ENCODE assay signal across 8 cellular contexts in genomic region chr18:76588591-76589303, GRCh38.
DNase-seq lines count a peak whose midpoint lies in the region; ATAC-seq and TF ChIP-seq lines count a peak whose summit lies in the region.

No MANE protein-coding gene starts in this region.

- H3K79me1 ChIP-seq in neuronal stem cell (ENCODE audit: low read depth, low read length) = peaks cover 2% of the 10 kb centered on the region

- no peaks in the 10 kb centered on the region for H4K20me1 ChIP-seq in fibroblast of lung (ENCODE audit: control insufficient read depth, extremely low read depth, insufficient read depth, low read length)

- POLR2A ChIA-PET in BJ (lab: Charles Lee) = no interaction called here
- POLR2A ChIA-PET in HEK293T (lab: Yijun Ruan, JAX) = no interaction called here

- H3K4me3 ChIP-seq in BJ (ENCODE audit: low read depth, low read length) (peak overlapping the region; percentile 4; the same call in 1 of the 2 replicates), fibroblast of lung (replicated peaks in 1 of 4; ENCODE audit: control extremely low read depth in 1 of 4, insufficient read depth in 1 of 4, low read depth in 3 of 4, low read length in 4 of 4) (peak overlapping the region; percentile 8 to 45 (median 27)), neuronal stem cell (ENCODE audit: low read length in 2 of 2) (peak overlapping the region in 1 of 2 donors; percentile 4)

- H2AFZ ChIP-seq in fibroblast of lung (ENCODE audit: low read length) (peak overlapping the region; percentile 81), neuronal stem cell (ENCODE audit: low read length) (peak overlapping the region; percentile 81)

- ATAC-seq in GM21390 (IDR thresholded peaks at IDR 0.05; ENCODE audit: unreplicated experiment) (no peak), GM21423 (IDR thresholded peaks at IDR 0.05; ENCODE audit: unreplicated experiment) (no peak)

- H3K18ac ChIP-seq in neuronal stem cell (ENCODE audit: low read length) = no peak overlapping the region

- no peak overlapping the region for H3K27ac ChIP-seq in fibroblast of lung (ENCODE audit: insufficient read depth, low read length)
- no peak overlapping the region for H3K27ac ChIP-seq in neuronal stem cell (replicated peaks; ENCODE audit: low read length)

- H3K4me1 ChIP-seq in fibroblast of lung (ENCODE audit: control insufficient read depth, extremely low read depth, insufficient read depth, low read length) (no peaks in the 10 kb centered on the region), neuronal stem cell (ENCODE audit: control insufficient read depth in 2 of 2, insufficient read depth in 1 of 2, low read depth in 1 of 2, low read length in 2 of 2) (peaks cover 8 to 11% of the 10 kb centered on the region in 2 donors)

- H3K9me3 ChIP-seq in fibroblast of lung (ENCODE audit: control insufficient read depth, insufficient read depth, low read depth, low read length) = no peaks in the 10 kb centered on the region
- peaks cover 2 to 6% of the 10 kb centered on the region in 2 donors for H3K9me3 ChIP-seq in neuronal stem cell (replicated peaks in 1 of 2; ENCODE audit: control insufficient read depth in 2 of 2, insufficient read depth in 1 of 2, low read depth in 1 of 2, low read length in 2 of 2)

- H2BK5ac ChIP-seq in neuronal stem cell (ENCODE audit: low read length) = no peak overlapping the region

- TF ChIP-seq CTCF in BJ (IDR thresholded peaks at IDR 0.05; ENCODE audit: insufficient read depth, low read depth, low read length) (no peak), fibroblast of lung (conservative IDR thresholded peaks at IDR 0.05 in 1 of 2, IDR thresholded peaks at IDR 0.05 in 1 of 2; ENCODE audit: low read depth in 1 of 2, low read length in 2 of 2) (no peak)

- H3K23ac ChIP-seq in neuronal stem cell (ENCODE audit: low read depth, low read length, poor library complexity) = no peak overlapping the region

- peaks cover 2% of the 10 kb centered on the region; the same call in 1 of the 2 replicates for H3K27me3 ChIP-seq in BJ (ENCODE audit: control insufficient read depth, insufficient read depth, low read length)
- H3K27me3 ChIP-seq in fibroblast of lung (ENCODE audit: control insufficient read depth, insufficient read depth, low read length) = no peaks in the 10 kb centered on the region
- H3K27me3 ChIP-seq in neuronal stem cell (ENCODE audit: control insufficient read depth in 3 of 3, insufficient read depth in 3 of 3, low read depth in 1 of 3, low read length in 3 of 3) = peaks cover 0 to 7% (median 0%) of the 10 kb centered on the region in 3 experiments

- H3K36me3 ChIP-seq in BJ (ENCODE audit: control insufficient read depth, insufficient read depth, low read length) = no peaks in the 10 kb centered on the region
- H3K36me3 ChIP-seq in fibroblast of lung (ENCODE audit: control insufficient read depth, insufficient read depth, low read length) = no peaks in the 10 kb centered on the region
- peaks cover 0 to 2% of the 10 kb centered on the region in 2 donors for H3K36me3 ChIP-seq in neuronal stem cell (replicated peaks in 1 of 2; ENCODE audit: control insufficient read depth in 2 of 2, insufficient read depth in 2 of 2, low read length in 2 of 2)

- CTCF ChIA-PET in BJ (lab: Yijun Ruan, JAX) (no interaction called here), HEK293T (lab: Yijun Ruan, JAX) (interaction anchor here (0.7 kb wide), 1 partner anchor 42 kb away, joined by 3 read pairs; no protein-coding TSS in a partner anchor)

- H2BK12ac ChIP-seq in neuronal stem cell (ENCODE audit: low read length) = no peak overlapping the region

- H3K9ac ChIP-seq in fibroblast of lung (ENCODE audit: insufficient read depth, low read length) = no peak overlapping the region
- H3K9ac ChIP-seq in neuronal stem cell (ENCODE audit: low read depth, low read length, poor library complexity) = no peak overlapping the region

- DNase-seq in BJ (ENCODE audit: low read depth) (no peak), OCI-M1 (lab: John Stamatoyannopoulos, UW) (peak; percentile 68), fibroblast of lung (ENCODE audit: low read depth in 2 of 2) (peak in 1 of 2 donors; percentile 43), neuronal stem cell (ENCODE audit: low spot score) (no peak), NCI-H1930 (lab: John Stamatoyannopoulos, UW) (no peak), HEK293T (ENCODE audit: extremely low spot score) (no peak)

- peak overlapping the region; percentile 77 for H3K4me2 ChIP-seq in fibroblast of lung (ENCODE audit: extremely low read depth, insufficient read depth, low read length)
- peak overlapping the region; percentile 36 for H3K4me2 ChIP-seq in neuronal stem cell (ENCODE audit: insufficient read depth, low read length, poor library complexity, severe bottlenecking)

- no peak overlapping the region for H3K14ac ChIP-seq in neuronal stem cell (ENCODE audit: low read length)

- no peak overlapping the region for H3K4ac ChIP-seq in neuronal stem cell (ENCODE audit: low read length)

- H4K91ac ChIP-seq in neuronal stem cell (ENCODE audit: low read depth, low read length, poor library complexity) = no peak overlapping the region

- H2AK5ac ChIP-seq in neuronal stem cell (ENCODE audit: low read depth, low read length) = no peak overlapping the region

- no CpG with 5 or more reads among the region's 21 CpGs for WGBS in neuronal stem cell (ENCODE audit: extremely low coverage in 2 of 2, insufficient read length in 2 of 2, insufficient replicate concordance in 1 of 2), 2 donors

- H2BK120ac ChIP-seq in neuronal stem cell (ENCODE audit: low read depth, low read length) = no peak overlapping the region

- no peak overlapping the region for H2BK15ac ChIP-seq in neuronal stem cell (ENCODE audit: low read length)

- no peaks in the 10 kb centered on the region for H3K79me2 ChIP-seq in fibroblast of lung (ENCODE audit: control insufficient read depth, insufficient read depth, low read length)

- no peak overlapping the region for H4K8ac ChIP-seq in neuronal stem cell (ENCODE audit: low read depth, low read length)

TF ChIP-seq in HEK293T, 16 proteins besides CTCF, POLR2A, EP300 and RAD21:
- TF ChIP-seq FOXK2 (IDR thresholded peaks at IDR 0.05) (no peak), L3MBTL2 (conservative IDR thresholded peaks at IDR 0.05) (no peak), TARDBP (IDR thresholded peaks at IDR 0.05) (no peak), NFRKB (IDR thresholded peaks at IDR 0.05) (no peak), LEF1 (IDR thresholded peaks at IDR 0.05; ENCODE audit: borderline replicate concordance) (no peak), SP1 (IDR thresholded peaks at IDR 0.05) (no peak), SUZ12 (IDR thresholded peaks at IDR 0.05) (no peak), BHLHE40 (IDR thresholded peaks at IDR 0.05; ENCODE audit: borderline replicate concordance) (no peak), HDGF (IDR thresholded peaks at IDR 0.05; ENCODE audit: borderline replicate concordance) (no peak), ZNF384 (IDR thresholded peaks at IDR 0.05) (no peak), FOXA1 (IDR thresholded peaks at IDR 0.05) (no peak), FOXM1 (IDR thresholded peaks at IDR 0.05; ENCODE audit: borderline replicate concordance) (no peak), ARNT (IDR thresholded peaks at IDR 0.05) (no peak), ELF4 (IDR thresholded peaks at IDR 0.05) (no peak), CTBP1 (IDR thresholded peaks at IDR 0.05; ENCODE audit: borderline replicate concordance) (no peak)
- TF ChIP-seq, protein P1, sequence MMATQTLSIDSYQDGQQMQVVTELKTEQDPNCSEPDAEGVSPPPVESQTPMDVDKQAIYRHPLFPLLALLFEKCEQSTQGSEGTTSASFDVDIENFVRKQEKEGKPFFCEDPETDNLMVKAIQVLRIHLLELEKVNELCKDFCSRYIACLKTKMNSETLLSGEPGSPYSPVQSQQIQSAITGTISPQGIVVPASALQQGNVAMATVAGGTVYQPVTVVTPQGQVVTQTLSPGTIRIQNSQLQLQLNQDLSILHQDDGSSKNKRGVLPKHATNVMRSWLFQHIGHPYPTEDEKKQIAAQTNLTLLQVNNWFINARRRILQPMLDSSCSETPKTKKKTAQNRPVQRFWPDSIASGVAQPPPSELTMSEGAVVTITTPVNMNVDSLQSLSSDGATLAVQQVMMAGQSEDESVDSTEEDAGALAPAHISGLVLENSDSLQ (IDR thresholded peaks at IDR 0.05) = no peak
